In the genomic region with DNA sequence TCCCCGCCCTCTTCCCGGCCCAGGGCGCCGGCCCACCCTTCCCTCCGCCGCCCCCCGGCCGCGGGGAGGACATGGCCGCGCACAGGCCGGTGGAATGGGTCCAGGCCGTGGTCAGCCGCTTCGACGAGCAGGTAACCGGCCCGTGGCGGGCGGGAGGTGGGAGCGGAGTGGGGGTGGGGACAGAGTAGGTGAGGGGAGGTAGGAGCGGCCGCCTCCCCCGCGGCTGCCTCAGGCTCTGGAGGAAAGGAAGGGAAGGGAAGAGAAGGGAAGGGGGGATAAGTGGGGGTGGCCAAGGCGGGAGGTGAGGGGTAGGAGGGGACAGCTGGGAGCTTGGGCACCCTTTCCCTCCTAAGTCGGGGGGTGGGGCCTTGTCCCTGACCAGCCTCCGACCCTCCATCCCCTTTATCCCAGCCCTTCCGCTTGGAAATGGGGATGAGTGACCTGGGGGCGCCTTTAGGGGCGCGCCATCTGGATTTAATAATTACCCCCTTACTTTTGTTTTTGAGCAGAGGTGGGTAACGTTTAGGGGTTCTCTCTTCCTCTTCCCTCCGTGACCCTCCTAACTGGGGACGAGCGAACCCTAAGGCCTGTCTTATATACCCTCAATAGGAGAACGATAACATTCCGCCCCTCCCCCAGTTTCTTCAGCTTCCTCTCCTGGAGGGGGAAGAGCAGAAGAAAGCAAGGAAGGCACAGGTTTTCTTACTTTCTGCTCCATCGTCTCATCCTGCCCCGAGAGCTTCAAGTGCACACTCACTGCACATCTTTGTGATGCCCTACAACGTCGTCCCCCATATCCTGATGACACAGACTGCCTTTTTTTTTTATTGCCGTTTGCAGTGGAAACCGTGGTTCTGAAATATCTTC, we compare ENCODE assay signal across 1 cellular context.
A peak's percentile ranks its signal among the peaks of the same experiment; 100 is the strongest.
TF ChIP-seq lines count a peak whose summit lies in the region.

No MANE protein-coding gene starts in this region.

TF ChIP-seq in K562, 482 proteins besides CTCF, POLR2A, EP300 and RAD21 (continued from another document and continues in another):
- no peak for TF ChIP-seq ZNF24 (IDR thresholded peaks at IDR 0.05)
- no peak for TF ChIP-seq PYGO2 (tag; IDR thresholded peaks at IDR 0.05)
- TF ChIP-seq JUNB (CRISPR knock-in tag; conservative IDR thresholded peaks at IDR 0.05): no peak
- no peak for TF ChIP-seq ZNF431 (CRISPR knock-in tag; IDR thresholded peaks at IDR 0.05)
- TF ChIP-seq MIER1 (IDR thresholded peaks at IDR 0.05; ENCODE audit: low read depth): no peak
- no peak for TF ChIP-seq SRSF3 (IDR thresholded peaks at IDR 0.05; ENCODE audit: insufficient read depth, low read length)
- no peak for TF ChIP-seq PHTF2 (CRISPR knock-in tag; IDR thresholded peaks at IDR 0.05)
- 0 out of 2 replicates have a peak, but pooled peaks have one; percentile 25 for TF ChIP-seq NFRKB (IDR thresholded peaks at IDR 0.05; ENCODE audit: low read depth)
- TF ChIP-seq, protein P1, sequence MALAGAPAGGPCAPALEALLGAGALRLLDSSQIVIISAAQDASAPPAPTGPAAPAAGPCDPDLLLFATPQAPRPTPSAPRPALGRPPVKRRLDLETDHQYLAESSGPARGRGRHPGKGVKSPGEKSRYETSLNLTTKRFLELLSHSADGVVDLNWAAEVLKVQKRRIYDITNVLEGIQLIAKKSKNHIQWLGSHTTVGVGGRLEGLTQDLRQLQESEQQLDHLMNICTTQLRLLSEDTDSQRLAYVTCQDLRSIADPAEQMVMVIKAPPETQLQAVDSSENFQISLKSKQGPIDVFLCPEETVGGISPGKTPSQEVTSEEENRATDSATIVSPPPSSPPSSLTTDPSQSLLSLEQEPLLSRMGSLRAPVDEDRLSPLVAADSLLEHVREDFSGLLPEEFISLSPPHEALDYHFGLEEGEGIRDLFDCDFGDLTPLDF (CRISPR knock-in tag; IDR thresholded peaks at IDR 0.05): no peak
- TF ChIP-seq EP400 (IDR thresholded peaks at IDR 0.05): peak; percentile 23; the same call in 1 of the 2 replicates
- no peak for TF ChIP-seq HLTF (IDR thresholded peaks at IDR 0.05)
- peak; percentile 17; the same call in 1 of the 2 replicates for TF ChIP-seq DPF2 (IDR thresholded peaks at IDR 0.05)
- TF ChIP-seq PATZ1 (CRISPR knock-in tag; IDR thresholded peaks at IDR 0.05; ENCODE audit: borderline replicate concordance): no peak
- TF ChIP-seq, protein P2, sequence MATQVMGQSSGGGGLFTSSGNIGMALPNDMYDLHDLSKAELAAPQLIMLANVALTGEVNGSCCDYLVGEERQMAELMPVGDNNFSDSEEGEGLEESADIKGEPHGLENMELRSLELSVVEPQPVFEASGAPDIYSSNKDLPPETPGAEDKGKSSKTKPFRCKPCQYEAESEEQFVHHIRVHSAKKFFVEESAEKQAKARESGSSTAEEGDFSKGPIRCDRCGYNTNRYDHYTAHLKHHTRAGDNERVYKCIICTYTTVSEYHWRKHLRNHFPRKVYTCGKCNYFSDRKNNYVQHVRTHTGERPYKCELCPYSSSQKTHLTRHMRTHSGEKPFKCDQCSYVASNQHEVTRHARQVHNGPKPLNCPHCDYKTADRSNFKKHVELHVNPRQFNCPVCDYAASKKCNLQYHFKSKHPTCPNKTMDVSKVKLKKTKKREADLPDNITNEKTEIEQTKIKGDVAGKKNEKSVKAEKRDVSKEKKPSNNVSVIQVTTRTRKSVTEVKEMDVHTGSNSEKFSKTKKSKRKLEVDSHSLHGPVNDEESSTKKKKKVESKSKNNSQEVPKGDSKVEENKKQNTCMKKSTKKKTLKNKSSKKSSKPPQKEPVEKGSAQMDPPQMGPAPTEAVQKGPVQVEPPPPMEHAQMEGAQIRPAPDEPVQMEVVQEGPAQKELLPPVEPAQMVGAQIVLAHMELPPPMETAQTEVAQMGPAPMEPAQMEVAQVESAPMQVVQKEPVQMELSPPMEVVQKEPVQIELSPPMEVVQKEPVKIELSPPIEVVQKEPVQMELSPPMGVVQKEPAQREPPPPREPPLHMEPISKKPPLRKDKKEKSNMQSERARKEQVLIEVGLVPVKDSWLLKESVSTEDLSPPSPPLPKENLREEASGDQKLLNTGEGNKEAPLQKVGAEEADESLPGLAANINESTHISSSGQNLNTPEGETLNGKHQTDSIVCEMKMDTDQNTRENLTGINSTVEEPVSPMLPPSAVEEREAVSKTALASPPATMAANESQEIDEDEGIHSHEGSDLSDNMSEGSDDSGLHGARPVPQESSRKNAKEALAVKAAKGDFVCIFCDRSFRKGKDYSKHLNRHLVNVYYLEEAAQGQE (CRISPR knock-in tag; IDR thresholded peaks at IDR 0.05; ENCODE audit: low read depth): no peak
- TF ChIP-seq SMARCA5 (IDR thresholded peaks at IDR 0.05): no peak
- no peak for TF ChIP-seq CBX1 (IDR thresholded peaks at IDR 0.05; ENCODE audit: low read depth)
- no peak for TF ChIP-seq HNRNPLL (IDR thresholded peaks at IDR 0.05; ENCODE audit: low read depth, low read length, poor library complexity, severe bottlenecking)
- no peak for TF ChIP-seq MCM3 (IDR thresholded peaks at IDR 0.05)
- TF ChIP-seq, protein P3, sequence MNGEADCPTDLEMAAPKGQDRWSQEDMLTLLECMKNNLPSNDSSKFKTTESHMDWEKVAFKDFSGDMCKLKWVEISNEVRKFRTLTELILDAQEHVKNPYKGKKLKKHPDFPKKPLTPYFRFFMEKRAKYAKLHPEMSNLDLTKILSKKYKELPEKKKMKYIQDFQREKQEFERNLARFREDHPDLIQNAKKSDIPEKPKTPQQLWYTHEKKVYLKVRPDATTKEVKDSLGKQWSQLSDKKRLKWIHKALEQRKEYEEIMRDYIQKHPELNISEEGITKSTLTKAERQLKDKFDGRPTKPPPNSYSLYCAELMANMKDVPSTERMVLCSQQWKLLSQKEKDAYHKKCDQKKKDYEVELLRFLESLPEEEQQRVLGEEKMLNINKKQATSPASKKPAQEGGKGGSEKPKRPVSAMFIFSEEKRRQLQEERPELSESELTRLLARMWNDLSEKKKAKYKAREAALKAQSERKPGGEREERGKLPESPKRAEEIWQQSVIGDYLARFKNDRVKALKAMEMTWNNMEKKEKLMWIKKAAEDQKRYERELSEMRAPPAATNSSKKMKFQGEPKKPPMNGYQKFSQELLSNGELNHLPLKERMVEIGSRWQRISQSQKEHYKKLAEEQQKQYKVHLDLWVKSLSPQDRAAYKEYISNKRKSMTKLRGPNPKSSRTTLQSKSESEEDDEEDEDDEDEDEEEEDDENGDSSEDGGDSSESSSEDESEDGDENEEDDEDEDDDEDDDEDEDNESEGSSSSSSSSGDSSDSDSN (IDR thresholded peaks at IDR 0.05; ENCODE audit: borderline replicate concordance in 1 of 2, low read depth in 2 of 2, low read length in 2 of 2): no peak
- no peak for TF ChIP-seq NCOA2 (IDR thresholded peaks at IDR 0.05; ENCODE audit: partially characterized antibody in 2 of 2)
- TF ChIP-seq, protein P4, sequence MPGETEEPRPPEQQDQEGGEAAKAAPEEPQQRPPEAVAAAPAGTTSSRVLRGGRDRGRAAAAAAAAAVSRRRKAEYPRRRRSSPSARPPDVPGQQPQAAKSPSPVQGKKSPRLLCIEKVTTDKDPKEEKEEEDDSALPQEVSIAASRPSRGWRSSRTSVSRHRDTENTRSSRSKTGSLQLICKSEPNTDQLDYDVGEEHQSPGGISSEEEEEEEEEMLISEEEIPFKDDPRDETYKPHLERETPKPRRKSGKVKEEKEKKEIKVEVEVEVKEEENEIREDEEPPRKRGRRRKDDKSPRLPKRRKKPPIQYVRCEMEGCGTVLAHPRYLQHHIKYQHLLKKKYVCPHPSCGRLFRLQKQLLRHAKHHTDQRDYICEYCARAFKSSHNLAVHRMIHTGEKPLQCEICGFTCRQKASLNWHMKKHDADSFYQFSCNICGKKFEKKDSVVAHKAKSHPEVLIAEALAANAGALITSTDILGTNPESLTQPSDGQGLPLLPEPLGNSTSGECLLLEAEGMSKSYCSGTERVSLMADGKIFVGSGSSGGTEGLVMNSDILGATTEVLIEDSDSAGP (CRISPR knock-in tag; IDR thresholded peaks at IDR 0.05): no peak
- TF ChIP-seq ID3 (CRISPR knock-in tag; IDR thresholded peaks at IDR 0.05): no peak
- TF ChIP-seq ID3 (tag; IDR thresholded peaks at IDR 0.05): no peak
- TF ChIP-seq ZNF253 (CRISPR knock-in tag; conservative IDR thresholded peaks at IDR 0.05): no peak
- no peak for TF ChIP-seq KAT7 (CRISPR knock-in tag; IDR thresholded peaks at IDR 0.05; ENCODE audit: borderline replicate concordance)
- no peak for TF ChIP-seq RAD51 (IDR thresholded peaks at IDR 0.05; ENCODE audit: borderline replicate concordance, low read depth)
- no peak for TF ChIP-seq E4F1 (CRISPR knock-in tag; IDR thresholded peaks at IDR 0.05; ENCODE audit: borderline replicate concordance)
- TF ChIP-seq GABPA (tag; conservative IDR thresholded peaks at IDR 0.05; ENCODE audit: low read depth): 0 out of 2 replicates have a peak, but pooled peaks have one; percentile 15
- TF ChIP-seq KLF1 (tag; IDR thresholded peaks at IDR 0.05): no peak
- TF ChIP-seq BRF2 (IDR thresholded peaks at IDR 0.05; ENCODE audit: borderline replicate concordance, insufficient read depth, insufficient read length): no peak
- TF ChIP-seq, protein P5, sequence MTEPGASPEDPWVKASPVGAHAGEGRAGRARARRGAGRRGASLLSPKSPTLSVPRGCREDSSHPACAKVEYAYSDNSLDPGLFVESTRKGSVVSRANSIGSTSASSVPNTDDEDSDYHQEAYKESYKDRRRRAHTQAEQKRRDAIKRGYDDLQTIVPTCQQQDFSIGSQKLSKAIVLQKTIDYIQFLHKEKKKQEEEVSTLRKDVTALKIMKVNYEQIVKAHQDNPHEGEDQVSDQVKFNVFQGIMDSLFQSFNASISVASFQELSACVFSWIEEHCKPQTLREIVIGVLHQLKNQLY (CRISPR knock-in tag; conservative IDR thresholded peaks at IDR 0.05): no peak
- TF ChIP-seq MBD2 (IDR thresholded peaks at IDR 0.05; ENCODE audit: borderline replicate concordance, low read depth): peak; percentile 16; the same call in 1 of the 2 replicates
- no peak for TF ChIP-seq FOXK2 (conservative IDR thresholded peaks at IDR 0.05 in 1 of 2, IDR thresholded peaks at IDR 0.05 in 1 of 2; ENCODE audit: low read depth in 2 of 2)
- no peak for TF ChIP-seq PCBP1 (IDR thresholded peaks at IDR 0.05; ENCODE audit: low read depth, low read length, poor library complexity, severe bottlenecking)
- TF ChIP-seq ZNF232 (CRISPR knock-in tag; IDR thresholded peaks at IDR 0.05): no peak
- no peak for TF ChIP-seq TCF7 (IDR thresholded peaks at IDR 0.05; ENCODE audit: borderline replicate concordance)
- no peak for TF ChIP-seq EWSR1 (IDR thresholded peaks at IDR 0.05; ENCODE audit: borderline replicate concordance, low read depth, partially characterized antibody)
- TF ChIP-seq, protein P6, sequence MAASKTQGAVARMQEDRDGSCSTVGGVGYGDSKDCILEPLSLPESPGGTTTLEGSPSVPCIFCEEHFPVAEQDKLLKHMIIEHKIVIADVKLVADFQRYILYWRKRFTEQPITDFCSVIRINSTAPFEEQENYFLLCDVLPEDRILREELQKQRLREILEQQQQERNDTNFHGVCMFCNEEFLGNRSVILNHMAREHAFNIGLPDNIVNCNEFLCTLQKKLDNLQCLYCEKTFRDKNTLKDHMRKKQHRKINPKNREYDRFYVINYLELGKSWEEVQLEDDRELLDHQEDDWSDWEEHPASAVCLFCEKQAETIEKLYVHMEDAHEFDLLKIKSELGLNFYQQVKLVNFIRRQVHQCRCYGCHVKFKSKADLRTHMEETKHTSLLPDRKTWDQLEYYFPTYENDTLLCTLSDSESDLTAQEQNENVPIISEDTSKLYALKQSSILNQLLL (CRISPR knock-in tag; IDR thresholded peaks at IDR 0.05; ENCODE audit: borderline replicate concordance): no peak
- TF ChIP-seq CHD2 (IDR thresholded peaks at IDR 0.05; ENCODE audit: low read depth, low read length): no peak
- TF ChIP-seq ZNF561 (CRISPR knock-in tag; conservative IDR thresholded peaks at IDR 0.05): no peak
- no peak for TF ChIP-seq MXD1 (CRISPR knock-in tag; IDR thresholded peaks at IDR 0.05; ENCODE audit: borderline replicate concordance, poor library complexity, severe bottlenecking)
- no peak for TF ChIP-seq TRIM28 (IDR thresholded peaks at IDR 0.05)
